ENCODE assay signal across 1 cellular context in the genomic region with DNA sequence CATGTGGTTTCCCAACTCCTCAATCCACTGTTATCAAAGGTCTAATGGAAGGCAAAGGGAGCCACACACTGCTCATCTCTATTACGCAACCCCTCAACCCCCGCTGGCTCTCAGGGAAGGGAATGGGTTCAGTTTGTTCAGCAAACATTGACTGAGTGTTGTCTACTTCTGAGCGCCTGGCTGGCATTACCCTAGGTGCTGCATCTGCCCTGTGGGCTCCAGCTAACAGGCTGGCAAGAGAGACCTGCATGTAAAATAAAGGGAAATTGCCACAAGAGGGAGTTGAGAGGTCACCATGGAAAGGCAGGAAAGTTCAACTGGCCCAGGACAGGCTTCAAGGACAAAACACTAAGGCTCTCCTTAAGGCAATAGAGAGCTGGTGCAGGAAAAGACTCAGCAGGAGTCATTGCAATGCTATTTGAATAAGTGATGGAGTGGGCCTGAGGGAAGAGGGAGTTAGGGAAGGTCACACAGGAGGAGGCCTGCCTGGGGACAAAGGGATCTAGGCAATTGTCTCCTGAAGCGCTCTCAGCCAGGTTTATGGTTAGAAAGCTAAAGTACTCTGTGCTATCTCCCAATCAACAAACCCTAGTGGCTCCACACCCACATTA.
TF ChIP-seq lines count a peak whose summit lies in the region.

No MANE protein-coding gene starts in this region.

TF ChIP-seq in HepG2, 621 proteins besides CTCF, POLR2A, EP300 and RAD21 (continued from another document and continues in another):
- TF ChIP-seq, protein P1, sequence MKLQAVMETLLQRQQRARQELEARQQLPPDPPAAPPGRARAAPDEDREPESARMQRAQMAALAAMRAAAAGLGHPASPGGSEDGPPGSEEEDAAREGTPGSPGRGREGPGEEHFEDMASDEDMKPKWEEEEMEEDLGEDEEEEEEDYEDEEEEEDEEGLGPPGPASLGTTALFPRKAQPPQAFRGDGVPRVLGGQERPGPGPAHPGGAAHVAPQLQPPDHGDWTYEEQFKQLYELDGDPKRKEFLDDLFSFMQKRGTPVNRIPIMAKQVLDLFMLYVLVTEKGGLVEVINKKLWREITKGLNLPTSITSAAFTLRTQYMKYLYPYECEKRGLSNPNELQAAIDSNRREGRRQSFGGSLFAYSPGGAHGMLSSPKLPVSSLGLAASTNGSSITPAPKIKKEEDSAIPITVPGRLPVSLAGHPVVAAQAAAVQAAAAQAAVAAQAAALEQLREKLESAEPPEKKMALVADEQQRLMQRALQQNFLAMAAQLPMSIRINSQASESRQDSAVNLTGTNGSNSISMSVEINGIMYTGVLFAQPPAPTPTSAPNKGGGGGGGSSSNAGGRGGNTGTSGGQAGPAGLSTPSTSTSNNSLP (IDR thresholded peaks at IDR 0.05; ENCODE audit: low read depth, low read length) = peak; percentile 35; the same call in 1 of the 2 replicates
- TF ChIP-seq AHDC1 (CRISPR knock-in tag; IDR thresholded peaks at IDR 0.05; ENCODE audit: borderline replicate concordance) (no peak), MAX (IDR thresholded peaks at IDR 0.05) (peak; percentile 60; the same call in 1 of the 2 replicates), ZNF784 (CRISPR knock-in tag; IDR thresholded peaks at IDR 0.05; ENCODE audit: borderline replicate concordance) (no peak), GTF3A (CRISPR knock-in tag; conservative IDR thresholded peaks at IDR 0.05) (no peak), MEF2D (CRISPR knock-in tag; IDR thresholded peaks at IDR 0.05) (no peak), ZNF790 (CRISPR knock-in tag; IDR thresholded peaks at IDR 0.05; ENCODE audit: borderline replicate concordance) (no peak), ZNF891 (CRISPR knock-in tag; IDR thresholded peaks at IDR 0.05) (no peak), NR2F1 (CRISPR knock-in tag; IDR thresholded peaks at IDR 0.05) (0 out of 4 replicates have a peak, but pooled peaks of 1 of the 2 experiments have one; percentile 17), ZNF446 (CRISPR knock-in tag; IDR thresholded peaks at IDR 0.05) (no peak), ZKSCAN5 (CRISPR knock-in tag; IDR thresholded peaks at IDR 0.05) (no peak), MAFK (conservative IDR thresholded peaks at IDR 0.05 in 1 of 2, IDR thresholded peaks at IDR 0.05 in 1 of 2; ENCODE audit: low read length in 2 of 2) (no peak), PHF8 (CRISPR knock-in tag; IDR thresholded peaks at IDR 0.05) (no peak), FOXM1 (CRISPR knock-in tag; IDR thresholded peaks at IDR 0.05) (no peak), TBP (CRISPR knock-in tag; IDR thresholded peaks at IDR 0.05) (no peak), MLLT10 (CRISPR knock-in tag; IDR thresholded peaks at IDR 0.05) (no peak), SP2 (CRISPR knock-in tag; IDR thresholded peaks at IDR 0.05) (no peak), REL (CRISPR knock-in tag; conservative IDR thresholded peaks at IDR 0.05) (no peak), ELF4 (CRISPR knock-in tag; IDR thresholded peaks at IDR 0.05; ENCODE audit: borderline replicate concordance) (no peak), IKZF1 (IDR thresholded peaks at IDR 0.05) (no peak), ZHX2 (IDR thresholded peaks at IDR 0.05; ENCODE audit: low read depth) (no peak), ZHX2 (CRISPR knock-in tag; IDR thresholded peaks at IDR 0.05; ENCODE audit: borderline replicate concordance) (no peak), GABPB1 (CRISPR knock-in tag; IDR thresholded peaks at IDR 0.05) (peak; percentile 20; the same call in 1 of the 2 replicates), RBAK (CRISPR knock-in tag; IDR thresholded peaks at IDR 0.05) (no peak), CBX1 (IDR thresholded peaks at IDR 0.05; ENCODE audit: low read depth) (no peak), ZNF143 (CRISPR knock-in tag; IDR thresholded peaks at IDR 0.05) (no peak)
- TF ChIP-seq, protein P2, sequence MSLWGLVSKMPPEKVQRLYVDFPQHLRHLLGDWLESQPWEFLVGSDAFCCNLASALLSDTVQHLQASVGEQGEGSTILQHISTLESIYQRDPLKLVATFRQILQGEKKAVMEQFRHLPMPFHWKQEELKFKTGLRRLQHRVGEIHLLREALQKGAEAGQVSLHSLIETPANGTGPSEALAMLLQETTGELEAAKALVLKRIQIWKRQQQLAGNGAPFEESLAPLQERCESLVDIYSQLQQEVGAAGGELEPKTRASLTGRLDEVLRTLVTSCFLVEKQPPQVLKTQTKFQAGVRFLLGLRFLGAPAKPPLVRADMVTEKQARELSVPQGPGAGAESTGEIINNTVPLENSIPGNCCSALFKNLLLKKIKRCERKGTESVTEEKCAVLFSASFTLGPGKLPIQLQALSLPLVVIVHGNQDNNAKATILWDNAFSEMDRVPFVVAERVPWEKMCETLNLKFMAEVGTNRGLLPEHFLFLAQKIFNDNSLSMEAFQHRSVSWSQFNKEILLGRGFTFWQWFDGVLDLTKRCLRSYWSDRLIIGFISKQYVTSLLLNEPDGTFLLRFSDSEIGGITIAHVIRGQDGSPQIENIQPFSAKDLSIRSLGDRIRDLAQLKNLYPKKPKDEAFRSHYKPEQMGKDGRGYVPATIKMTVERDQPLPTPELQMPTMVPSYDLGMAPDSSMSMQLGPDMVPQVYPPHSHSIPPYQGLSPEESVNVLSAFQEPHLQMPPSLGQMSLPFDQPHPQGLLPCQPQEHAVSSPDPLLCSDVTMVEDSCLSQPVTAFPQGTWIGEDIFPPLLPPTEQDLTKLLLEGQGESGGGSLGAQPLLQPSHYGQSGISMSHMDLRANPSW (CRISPR knock-in tag; IDR thresholded peaks at IDR 0.05; ENCODE audit: borderline replicate concordance) = no peak
- TF ChIP-seq, protein P3, sequence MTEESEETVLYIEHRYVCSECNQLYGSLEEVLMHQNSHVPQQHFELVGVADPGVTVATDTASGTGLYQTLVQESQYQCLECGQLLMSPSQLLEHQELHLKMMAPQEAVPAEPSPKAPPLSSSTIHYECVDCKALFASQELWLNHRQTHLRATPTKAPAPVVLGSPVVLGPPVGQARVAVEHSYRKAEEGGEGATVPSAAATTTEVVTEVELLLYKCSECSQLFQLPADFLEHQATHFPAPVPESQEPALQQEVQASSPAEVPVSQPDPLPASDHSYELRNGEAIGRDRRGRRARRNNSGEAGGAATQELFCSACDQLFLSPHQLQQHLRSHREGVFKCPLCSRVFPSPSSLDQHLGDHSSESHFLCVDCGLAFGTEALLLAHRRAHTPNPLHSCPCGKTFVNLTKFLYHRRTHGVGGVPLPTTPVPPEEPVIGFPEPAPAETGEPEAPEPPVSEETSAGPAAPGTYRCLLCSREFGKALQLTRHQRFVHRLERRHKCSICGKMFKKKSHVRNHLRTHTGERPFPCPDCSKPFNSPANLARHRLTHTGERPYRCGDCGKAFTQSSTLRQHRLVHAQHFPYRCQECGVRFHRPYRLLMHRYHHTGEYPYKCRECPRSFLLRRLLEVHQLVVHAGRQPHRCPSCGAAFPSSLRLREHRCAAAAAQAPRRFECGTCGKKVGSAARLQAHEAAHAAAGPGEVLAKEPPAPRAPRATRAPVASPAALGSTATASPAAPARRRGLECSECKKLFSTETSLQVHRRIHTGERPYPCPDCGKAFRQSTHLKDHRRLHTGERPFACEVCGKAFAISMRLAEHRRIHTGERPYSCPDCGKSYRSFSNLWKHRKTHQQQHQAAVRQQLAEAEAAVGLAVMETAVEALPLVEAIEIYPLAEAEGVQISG (CRISPR knock-in tag; IDR thresholded peaks at IDR 0.05) = peak; percentile 68
- TF ChIP-seq, protein P4, sequence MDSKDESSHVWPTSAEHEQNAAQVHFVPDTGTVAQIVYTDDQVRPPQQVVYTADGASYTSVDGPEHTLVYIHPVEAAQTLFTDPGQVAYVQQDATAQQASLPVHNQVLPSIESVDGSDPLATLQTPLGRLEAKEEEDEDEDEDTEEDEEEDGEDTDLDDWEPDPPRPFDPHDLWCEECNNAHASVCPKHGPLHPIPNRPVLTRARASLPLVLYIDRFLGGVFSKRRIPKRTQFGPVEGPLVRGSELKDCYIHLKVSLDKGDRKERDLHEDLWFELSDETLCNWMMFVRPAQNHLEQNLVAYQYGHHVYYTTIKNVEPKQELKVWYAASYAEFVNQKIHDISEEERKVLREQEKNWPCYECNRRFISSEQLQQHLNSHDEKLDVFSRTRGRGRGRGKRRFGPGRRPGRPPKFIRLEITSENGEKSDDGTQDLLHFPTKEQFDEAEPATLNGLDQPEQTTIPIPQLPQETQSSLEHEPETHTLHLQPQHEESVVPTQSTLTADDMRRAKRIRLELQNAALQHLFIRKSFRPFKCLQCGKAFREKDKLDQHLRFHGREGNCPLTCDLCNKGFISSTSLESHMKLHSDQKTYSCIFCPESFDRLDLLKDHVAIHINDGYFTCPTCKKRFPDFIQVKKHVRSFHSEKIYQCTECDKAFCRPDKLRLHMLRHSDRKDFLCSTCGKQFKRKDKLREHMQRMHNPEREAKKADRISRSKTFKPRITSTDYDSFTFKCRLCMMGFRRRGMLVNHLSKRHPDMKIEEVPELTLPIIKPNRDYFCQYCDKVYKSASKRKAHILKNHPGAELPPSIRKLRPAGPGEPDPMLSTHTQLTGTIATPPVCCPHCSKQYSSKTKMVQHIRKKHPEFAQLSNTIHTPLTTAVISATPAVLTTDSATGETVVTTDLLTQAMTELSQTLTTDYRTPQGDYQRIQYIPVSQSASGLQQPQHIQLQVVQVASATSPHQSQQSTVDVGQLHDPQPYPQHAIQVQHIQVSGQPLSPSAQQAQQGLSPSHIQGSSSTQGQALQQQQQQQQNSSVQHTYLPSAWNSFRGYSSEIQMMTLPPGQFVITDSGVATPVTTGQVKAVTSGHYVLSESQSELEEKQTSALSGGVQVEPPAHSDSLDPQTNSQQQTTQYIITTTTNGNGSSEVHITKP (CRISPR knock-in tag; IDR thresholded peaks at IDR 0.05; ENCODE audit: low read depth) = no peak
